30 cellular contexts compared by ENCODE assay signal in genomic region chr4:144056800-144057199, GRCh38. TPM values are rescaled to one million over a fixed set of nuclear protein-coding genes. Genes with fewer than 3 reads are reported as not detected.
"Had no signal": no experiment of that assay in that cellular context is flagged by ENCODE, and none has a peak within 500 bp of the region (broad histone marks: within the 10 kb centered on the region; RNA-seq: fewer than 3 reads in every experiment).

No MANE protein-coding gene starts in this region.

- H3K4me1 ChIP-seq: colonic mucosa, esophagus squamous epithelium, gastrocnemius medialis, heart right ventricle, left lung, lower lobe of right lung had no signal

- DNase-seq: colonic mucosa; cortex of kidney; effector CD8-positive, alpha-beta T cell; effector memory CD8-positive, alpha-beta T cell; endodermal cell; esophagus squamous epithelium; foreskin melanocyte; gastrocnemius medialis; glutamatergic neuron; head of caudate nucleus; heart right ventricle; hippocampal formation; left cardiac atrium; left lung; left ventricle myocardium superior; lower lobe of right lung; mesenchymal stem cell; midbrain had no signal

- H3K27me3 ChIP-seq: colonic mucosa, esophagus squamous epithelium, gastrocnemius medialis, heart right ventricle, left lung had no signal

- H3K4me3 Mint-ChIP-seq: dendritic cell treated with granulocyte-macrophage colony-stimulating factor and Interleukin-4, amounts not matched to agents 40 ng/mL and 50 ng/mL, for 4 days; effector memory CD8-positive, alpha-beta T cell; endodermal cell had no signal

- H3K36me3 ChIP-seq: colonic mucosa, esophagus squamous epithelium, gastrocnemius medialis, heart right ventricle, left lung, lower lobe of right lung had no signal

- H3K27ac Mint-ChIP-seq: dendritic cell treated with granulocyte-macrophage colony-stimulating factor and Interleukin-4, amounts not matched to agents 40 ng/mL and 50 ng/mL, for 4 days; effector memory CD8-positive, alpha-beta T cell; endodermal cell had no signal

- H3K4me1 Mint-ChIP-seq: endodermal cell had no signal

- H3K27ac ChIP-seq: colonic mucosa, epithelial cell of prostate, esophagus squamous epithelium, gastrocnemius medialis, heart right ventricle, left lung, lower lobe of right lung had no signal

- H3K27me3 Mint-ChIP-seq: dendritic cell treated with granulocyte-macrophage colony-stimulating factor and Interleukin-4, amounts not matched to agents 40 ng/mL and 50 ng/mL, for 4 days; effector memory CD8-positive, alpha-beta T cell had no signal

- ATAC-seq: effector memory CD8-positive, alpha-beta T cell; esophagus mucosa; gastrocnemius medialis; heart right ventricle; left cardiac atrium; left lung; left ventricle myocardium superior; lower lobe of right lung had no signal

- H3K9me3 ChIP-seq: colonic mucosa, gastrocnemius medialis had no signal

- H3K4me3 ChIP-seq: colonic mucosa, esophagus squamous epithelium, gastrocnemius medialis, heart right ventricle, left lung, lower lobe of right lung had no signal

RNA-seq across cellular contexts. Expression of gene GYPB, which starts 37.6 kb away (rescaled TPM):
- total RNA-seq: chondrocyte, colonic mucosa, dermis microvascular lymphatic vessel endothelial cell, esophagus mucosa, esophagus squamous epithelium, gastrocnemius medialis, glomerular endothelial cell, kidney epithelial cell, left cardiac atrium, left lung, left ventricle myocardium superior, lower leg skin, lower lobe of right lung, lung microvascular endothelial cell, mononuclear cell, mucosa of gallbladder had no signal
- polyA plus RNA-seq: heart right ventricle, keratinocyte had no signal
